In genomic region chr2:9225806-9226205, GRCh38 we compare ENCODE assay signal across 11 cellular contexts.
"Had no signal": no experiment of that assay in that cellular context is flagged by ENCODE, and none has a peak within 500 bp of the region (broad histone marks: within the 10 kb centered on the region; RNA-seq: fewer than 3 reads in every experiment).

No MANE protein-coding gene starts in this region.

- FAIRE-seq: astrocyte, bronchial epithelial cell, frontal cortex, keratinocyte had no signal

- H3K36me3 ChIP-seq: ovary had no signal

- H3K4me2 ChIP-seq: hepatocyte had no signal

- DNase-seq: activated CD4-positive, alpha-beta T cell treated with anti-CD3 and anti-CD28 coated beads, Interleukin-2, amount 50 U/mL, for 1 hour; activated naive CD4-positive, alpha-beta T cell treated with Interleukin-2 at 50 U/mL for 16 hours; activated naive CD8-positive, alpha-beta T cell treated with anti-CD3 and anti-CD28 coated beads, Interleukin-2, amount 50 U/mL, for 24 hours; nephron progenitor cell; ovary; stimulated activated CD4-positive, alpha-beta T cell treated with anti-CD3 and anti-CD28 coated beads, Interleukin-1b, Interleukin-23, amount 100 ng/mL, for 48 hours had no signal

- H3K27ac ChIP-seq: hepatocyte, ovary had no signal

- H3K4me3 ChIP-seq: hepatocyte, ovary had no signal

- H3K9me3 ChIP-seq: ovary had no signal

- H3K27me3 ChIP-seq: hepatocyte, ovary had no signal

- H2AFZ ChIP-seq: hepatocyte had no signal
